1 cellular context compared by ENCODE assay signal in the genomic region with DNA sequence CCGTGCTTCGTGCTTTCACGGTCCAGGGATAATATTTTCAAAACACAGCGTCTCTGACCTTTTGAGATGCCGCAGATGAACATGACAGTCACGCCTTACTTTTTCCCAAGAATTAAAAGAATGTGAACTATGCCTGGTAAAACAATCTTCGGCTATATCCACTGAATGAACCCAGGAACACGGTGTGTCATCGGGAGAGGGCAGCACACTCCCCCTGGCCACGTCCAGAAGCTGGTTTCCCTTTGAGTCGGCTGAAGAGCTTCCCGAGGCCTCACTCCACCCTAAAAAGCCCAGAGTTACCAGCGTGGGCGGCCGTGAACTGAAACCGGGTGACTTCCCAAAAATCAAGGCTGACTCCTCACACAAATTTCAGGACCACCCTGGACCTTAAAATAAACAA.
TF ChIP-seq lines count a peak whose summit lies in the region.

No MANE protein-coding gene starts in this region.

TF ChIP-seq in GM23338, 12 proteins besides CTCF, POLR2A, EP300 and RAD21 (continued from another document):
- TF ChIP-seq, protein P1, sequence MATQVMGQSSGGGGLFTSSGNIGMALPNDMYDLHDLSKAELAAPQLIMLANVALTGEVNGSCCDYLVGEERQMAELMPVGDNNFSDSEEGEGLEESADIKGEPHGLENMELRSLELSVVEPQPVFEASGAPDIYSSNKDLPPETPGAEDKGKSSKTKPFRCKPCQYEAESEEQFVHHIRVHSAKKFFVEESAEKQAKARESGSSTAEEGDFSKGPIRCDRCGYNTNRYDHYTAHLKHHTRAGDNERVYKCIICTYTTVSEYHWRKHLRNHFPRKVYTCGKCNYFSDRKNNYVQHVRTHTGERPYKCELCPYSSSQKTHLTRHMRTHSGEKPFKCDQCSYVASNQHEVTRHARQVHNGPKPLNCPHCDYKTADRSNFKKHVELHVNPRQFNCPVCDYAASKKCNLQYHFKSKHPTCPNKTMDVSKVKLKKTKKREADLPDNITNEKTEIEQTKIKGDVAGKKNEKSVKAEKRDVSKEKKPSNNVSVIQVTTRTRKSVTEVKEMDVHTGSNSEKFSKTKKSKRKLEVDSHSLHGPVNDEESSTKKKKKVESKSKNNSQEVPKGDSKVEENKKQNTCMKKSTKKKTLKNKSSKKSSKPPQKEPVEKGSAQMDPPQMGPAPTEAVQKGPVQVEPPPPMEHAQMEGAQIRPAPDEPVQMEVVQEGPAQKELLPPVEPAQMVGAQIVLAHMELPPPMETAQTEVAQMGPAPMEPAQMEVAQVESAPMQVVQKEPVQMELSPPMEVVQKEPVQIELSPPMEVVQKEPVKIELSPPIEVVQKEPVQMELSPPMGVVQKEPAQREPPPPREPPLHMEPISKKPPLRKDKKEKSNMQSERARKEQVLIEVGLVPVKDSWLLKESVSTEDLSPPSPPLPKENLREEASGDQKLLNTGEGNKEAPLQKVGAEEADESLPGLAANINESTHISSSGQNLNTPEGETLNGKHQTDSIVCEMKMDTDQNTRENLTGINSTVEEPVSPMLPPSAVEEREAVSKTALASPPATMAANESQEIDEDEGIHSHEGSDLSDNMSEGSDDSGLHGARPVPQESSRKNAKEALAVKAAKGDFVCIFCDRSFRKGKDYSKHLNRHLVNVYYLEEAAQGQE (IDR thresholded peaks at IDR 0.05; ENCODE audit: unreplicated experiment): no peak
- TF ChIP-seq NANOG (IDR thresholded peaks at IDR 0.05; ENCODE audit: borderline replicate concordance) (no peak), STAT1 (IDR thresholded peaks at IDR 0.05; ENCODE audit: unreplicated experiment) (no peak), JUNB (IDR thresholded peaks at IDR 0.05; ENCODE audit: unreplicated experiment) (no peak), EZH2 (IDR thresholded peaks at IDR 0.05; ENCODE audit: low read depth, unreplicated experiment) (no peak)
- TF ChIP-seq, protein P2, sequence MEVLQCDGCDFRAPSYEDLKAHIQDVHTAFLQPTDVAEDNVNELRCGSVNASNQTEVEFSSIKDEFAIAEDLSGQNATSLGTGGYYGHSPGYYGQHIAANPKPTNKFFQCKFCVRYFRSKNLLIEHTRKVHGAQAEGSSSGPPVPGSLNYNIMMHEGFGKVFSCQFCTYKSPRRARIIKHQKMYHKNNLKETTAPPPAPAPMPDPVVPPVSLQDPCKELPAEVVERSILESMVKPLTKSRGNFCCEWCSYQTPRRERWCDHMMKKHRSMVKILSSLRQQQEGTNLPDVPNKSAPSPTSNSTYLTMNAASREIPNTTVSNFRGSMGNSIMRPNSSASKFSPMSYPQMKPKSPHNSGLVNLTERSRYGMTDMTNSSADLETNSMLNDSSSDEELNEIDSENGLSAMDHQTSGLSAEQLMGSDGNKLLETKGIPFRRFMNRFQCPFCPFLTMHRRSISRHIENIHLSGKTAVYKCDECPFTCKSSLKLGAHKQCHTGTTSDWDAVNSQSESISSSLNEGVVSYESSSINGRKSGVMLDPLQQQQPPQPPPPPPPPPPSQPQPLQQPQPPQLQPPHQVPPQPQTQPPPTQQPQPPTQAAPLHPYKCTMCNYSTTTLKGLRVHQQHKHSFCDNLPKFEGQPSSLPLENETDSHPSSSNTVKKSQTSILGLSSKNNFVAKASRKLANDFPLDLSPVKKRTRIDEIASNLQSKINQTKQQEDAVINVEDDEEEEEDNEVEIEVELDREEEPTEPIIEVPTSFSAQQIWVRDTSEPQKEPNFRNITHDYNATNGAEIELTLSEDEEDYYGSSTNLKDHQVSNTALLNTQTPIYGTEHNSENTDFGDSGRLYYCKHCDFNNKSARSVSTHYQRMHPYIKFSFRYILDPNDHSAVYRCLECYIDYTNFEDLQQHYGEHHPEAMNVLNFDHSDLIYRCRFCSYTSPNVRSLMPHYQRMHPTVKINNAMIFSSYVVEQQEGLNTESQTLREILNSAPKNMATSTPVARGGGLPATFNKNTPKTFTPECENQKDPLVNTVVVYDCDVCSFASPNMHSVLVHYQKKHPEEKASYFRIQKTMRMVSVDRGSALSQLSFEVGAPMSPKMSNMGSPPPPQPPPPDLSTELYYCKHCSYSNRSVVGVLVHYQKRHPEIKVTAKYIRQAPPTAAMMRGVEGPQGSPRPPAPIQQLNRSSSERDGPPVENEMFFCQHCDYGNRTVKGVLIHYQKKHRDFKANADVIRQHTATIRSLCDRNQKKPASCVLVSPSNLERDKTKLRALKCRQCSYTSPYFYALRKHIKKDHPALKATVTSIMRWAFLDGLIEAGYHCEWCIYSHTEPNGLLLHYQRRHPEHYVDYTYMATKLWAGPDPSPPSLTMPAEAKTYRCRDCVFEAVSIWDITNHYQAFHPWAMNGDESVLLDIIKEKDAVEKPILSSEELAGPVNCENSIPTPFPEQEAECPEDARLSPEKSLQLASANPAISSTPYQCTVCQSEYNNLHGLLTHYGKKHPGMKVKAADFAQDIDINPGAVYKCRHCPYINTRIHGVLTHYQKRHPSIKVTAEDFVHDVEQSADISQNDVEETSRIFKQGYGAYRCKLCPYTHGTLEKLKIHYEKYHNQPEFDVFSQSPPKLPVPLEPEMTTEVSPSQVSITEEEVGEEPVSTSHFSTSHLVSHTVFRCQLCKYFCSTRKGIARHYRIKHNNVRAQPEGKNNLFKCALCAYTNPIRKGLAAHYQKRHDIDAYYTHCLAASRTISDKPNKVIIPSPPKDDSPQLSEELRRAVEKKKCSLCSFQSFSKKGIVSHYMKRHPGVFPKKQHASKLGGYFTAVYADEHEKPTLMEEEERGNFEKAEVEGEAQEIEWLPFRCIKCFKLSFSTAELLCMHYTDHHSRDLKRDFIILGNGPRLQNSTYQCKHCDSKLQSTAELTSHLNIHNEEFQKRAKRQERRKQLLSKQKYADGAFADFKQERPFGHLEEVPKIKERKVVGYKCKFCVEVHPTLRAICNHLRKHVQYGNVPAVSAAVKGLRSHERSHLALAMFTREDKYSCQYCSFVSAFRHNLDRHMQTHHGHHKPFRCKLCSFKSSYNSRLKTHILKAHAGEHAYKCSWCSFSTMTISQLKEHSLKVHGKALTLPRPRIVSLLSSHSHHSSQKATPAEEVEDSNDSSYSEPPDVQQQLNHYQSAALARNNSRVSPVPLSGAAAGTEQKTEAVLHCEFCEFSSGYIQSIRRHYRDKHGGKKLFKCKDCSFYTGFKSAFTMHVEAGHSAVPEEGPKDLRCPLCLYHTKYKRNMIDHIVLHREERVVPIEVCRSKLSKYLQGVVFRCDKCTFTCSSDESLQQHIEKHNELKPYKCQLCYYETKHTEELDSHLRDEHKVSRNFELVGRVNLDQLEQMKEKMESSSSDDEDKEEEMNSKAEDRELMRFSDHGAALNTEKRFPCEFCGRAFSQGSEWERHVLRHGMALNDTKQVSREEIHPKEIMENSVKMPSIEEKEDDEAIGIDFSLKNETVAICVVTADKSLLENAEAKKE (CRISPR knock-in tag; IDR thresholded peaks at IDR 0.05): no peak
